Comparison of ENCODE assay signal across 3 cellular contexts in the genomic region with DNA sequence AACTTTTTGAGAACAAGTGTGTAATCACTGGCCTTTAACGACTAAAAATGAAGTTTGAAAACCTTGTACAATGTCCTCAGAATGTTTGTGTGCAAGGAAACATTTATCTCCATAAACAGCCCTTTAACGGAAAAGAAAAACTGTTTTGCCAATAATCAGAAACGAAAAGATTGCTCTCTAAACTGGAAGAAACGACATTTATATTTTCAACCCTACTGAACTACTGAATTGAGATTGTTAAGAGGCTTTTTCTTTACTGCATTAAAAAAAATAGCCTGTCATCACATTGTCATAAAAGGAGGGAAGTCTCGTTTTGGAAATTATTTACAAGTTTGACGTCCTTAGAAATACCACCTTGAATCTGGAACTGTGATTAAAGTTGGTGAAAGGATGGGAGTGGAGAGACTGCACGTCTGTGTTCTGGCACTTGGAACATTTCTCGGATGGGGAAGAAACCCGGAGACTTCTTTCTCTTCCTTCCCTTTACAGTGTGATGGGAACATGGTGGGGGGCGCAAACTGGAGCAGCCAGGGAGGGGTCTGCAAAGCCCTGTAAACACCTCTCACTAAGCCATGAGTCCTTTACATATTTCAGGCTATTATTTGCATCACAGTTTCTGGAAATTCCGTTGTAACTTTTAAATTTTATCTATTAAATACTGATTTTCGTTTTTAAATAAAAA.
TF ChIP-seq lines count a peak whose summit lies in the region.

No MANE protein-coding gene starts in this region.

TF ChIP-seq in GM23338, 12 proteins besides CTCF, POLR2A, EP300 and RAD21 (continues in another document):
- TF ChIP-seq, protein P1, sequence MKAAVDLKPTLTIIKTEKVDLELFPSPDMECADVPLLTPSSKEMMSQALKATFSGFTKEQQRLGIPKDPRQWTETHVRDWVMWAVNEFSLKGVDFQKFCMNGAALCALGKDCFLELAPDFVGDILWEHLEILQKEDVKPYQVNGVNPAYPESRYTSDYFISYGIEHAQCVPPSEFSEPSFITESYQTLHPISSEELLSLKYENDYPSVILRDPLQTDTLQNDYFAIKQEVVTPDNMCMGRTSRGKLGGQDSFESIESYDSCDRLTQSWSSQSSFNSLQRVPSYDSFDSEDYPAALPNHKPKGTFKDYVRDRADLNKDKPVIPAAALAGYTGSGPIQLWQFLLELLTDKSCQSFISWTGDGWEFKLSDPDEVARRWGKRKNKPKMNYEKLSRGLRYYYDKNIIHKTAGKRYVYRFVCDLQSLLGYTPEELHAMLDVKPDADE (IDR thresholded peaks at IDR 0.05) = no peak
- TF ChIP-seq JUNB (IDR thresholded peaks at IDR 0.05; ENCODE audit: unreplicated experiment) = no peak

TF ChIP-seq in endothelial cell of umbilical vein, 7 proteins besides CTCF, POLR2A, EP300 and RAD21:
- TF ChIP-seq JUN (IDR thresholded peaks at IDR 0.05; ENCODE audit: borderline replicate concordance, insufficient read depth, insufficient read length, low read depth) (no peak), POLR2AphosphoS5 (IDR thresholded peaks at IDR 0.05; ENCODE audit: insufficient read depth, low read depth, low read length) (no peak), GATA2 (IDR thresholded peaks at IDR 0.05; ENCODE audit: insufficient read depth, insufficient read length, low read depth, low read length) (no peak), EZH2 (IDR thresholded peaks at IDR 0.05; ENCODE audit: borderline replicate concordance, low read depth, low read length, severe bottlenecking) (no peak), MYC (IDR thresholded peaks at IDR 0.05; ENCODE audit: low read depth, low read length) (no peak), FOS (IDR thresholded peaks at IDR 0.05; ENCODE audit: borderline replicate concordance, insufficient read depth, low read length) (no peak)
- TF ChIP-seq, protein P2, sequence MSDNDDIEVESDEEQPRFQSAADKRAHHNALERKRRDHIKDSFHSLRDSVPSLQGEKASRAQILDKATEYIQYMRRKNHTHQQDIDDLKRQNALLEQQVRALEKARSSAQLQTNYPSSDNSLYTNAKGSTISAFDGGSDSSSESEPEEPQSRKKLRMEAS (IDR thresholded peaks at IDR 0.05; ENCODE audit: insufficient read depth, insufficient read length) = no peak

TF ChIP-seq in SK-N-SH, 30 proteins besides CTCF, POLR2A, EP300 and RAD21:
- TF ChIP-seq EZH2phosphoT487 (IDR thresholded peaks at IDR 0.05; ENCODE audit: borderline replicate concordance, low read depth) (no peak), TEAD4 (IDR thresholded peaks at IDR 0.05; ENCODE audit: borderline replicate concordance, insufficient read depth) (no peak), JUND (IDR thresholded peaks at IDR 0.05) (no peak), CHD2 (IDR thresholded peaks at IDR 0.05; ENCODE audit: low read length, partially characterized antibody) (no peak), YY1 (IDR thresholded peaks at IDR 0.05; ENCODE audit: low read depth) (no peak), SMC3 (IDR thresholded peaks at IDR 0.05; ENCODE audit: low read depth, low read length) (no peak), TCF12 (IDR thresholded peaks at IDR 0.05) (no peak), FOSL2 (IDR thresholded peaks at IDR 0.05; ENCODE audit: borderline replicate concordance, low read depth) (no peak)
- TF ChIP-seq, protein P3, sequence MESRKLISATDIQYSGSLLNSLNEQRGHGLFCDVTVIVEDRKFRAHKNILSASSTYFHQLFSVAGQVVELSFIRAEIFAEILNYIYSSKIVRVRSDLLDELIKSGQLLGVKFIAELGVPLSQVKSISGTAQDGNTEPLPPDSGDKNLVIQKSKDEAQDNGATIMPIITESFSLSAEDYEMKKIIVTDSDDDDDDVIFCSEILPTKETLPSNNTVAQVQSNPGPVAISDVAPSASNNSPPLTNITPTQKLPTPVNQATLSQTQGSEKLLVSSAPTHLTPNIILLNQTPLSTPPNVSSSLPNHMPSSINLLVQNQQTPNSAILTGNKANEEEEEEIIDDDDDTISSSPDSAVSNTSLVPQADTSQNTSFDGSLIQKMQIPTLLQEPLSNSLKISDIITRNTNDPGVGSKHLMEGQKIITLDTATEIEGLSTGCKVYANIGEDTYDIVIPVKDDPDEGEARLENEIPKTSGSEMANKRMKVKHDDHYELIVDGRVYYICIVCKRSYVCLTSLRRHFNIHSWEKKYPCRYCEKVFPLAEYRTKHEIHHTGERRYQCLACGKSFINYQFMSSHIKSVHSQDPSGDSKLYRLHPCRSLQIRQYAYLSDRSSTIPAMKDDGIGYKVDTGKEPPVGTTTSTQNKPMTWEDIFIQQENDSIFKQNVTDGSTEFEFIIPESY (IDR thresholded peaks at IDR 0.05; ENCODE audit: borderline replicate concordance, low read depth) = no peak
